In the genomic region with DNA sequence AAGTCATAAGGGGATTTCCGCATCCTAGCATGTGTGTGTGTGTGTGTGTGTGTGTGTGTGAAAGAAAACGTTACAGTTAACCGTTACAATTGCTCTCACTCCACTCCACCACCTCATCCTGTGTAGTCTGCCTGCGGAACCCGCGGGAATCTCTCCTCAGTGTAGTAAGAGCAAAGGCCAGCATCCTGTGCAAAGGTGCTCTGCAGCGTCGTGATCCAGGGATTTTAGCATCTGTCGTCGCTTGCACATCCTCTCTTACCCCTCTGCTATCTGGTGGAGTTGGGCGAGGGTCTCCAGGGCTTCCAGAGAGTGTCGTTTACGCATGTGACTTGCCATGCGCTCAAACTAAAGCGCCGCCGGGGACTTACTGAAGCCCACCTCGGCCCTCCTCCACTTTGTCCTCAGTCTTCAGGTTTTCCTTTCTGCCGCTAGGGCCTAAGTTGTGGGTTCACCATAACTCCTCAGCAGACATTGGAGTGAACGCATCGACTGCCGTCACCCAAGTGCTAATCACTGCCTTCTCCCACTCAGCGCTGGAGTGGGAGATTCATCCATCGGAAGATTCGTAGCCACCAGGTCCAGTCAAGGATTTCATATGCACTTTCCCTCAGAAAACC, we compare ENCODE assay signal across 11 cellular contexts. TPM values are rescaled to one million over a fixed set of nuclear protein-coding genes. Genes with fewer than 3 reads are reported as not detected.
A peak's percentile ranks its signal among the peaks of the same experiment; 100 is the strongest.
DNase-seq lines count a peak whose midpoint lies in the region; ATAC-seq and TF ChIP-seq lines count a peak whose summit lies in the region.
"Had no signal": no experiment of that assay in that cellular context is flagged by ENCODE, and none has a peak within 500 bp of the region (broad histone marks: within the 10 kb centered on the region; RNA-seq: fewer than 3 reads in every experiment).

No MANE protein-coding gene starts in this region.

- no peaks in the 10 kb centered on the region for H3K36me3 Mint-ChIP-seq in WTC11

- POLR2A ChIA-PET in WTC11 (lab: Charles Lee): no interaction called here

- peaks cover 0 to 19% of the 10 kb centered on the region in 2 donors for H3K27me3 ChIP-seq in right lobe of liver

- peak overlapping the region; percentile 69 for H3K4me3 Mint-ChIP-seq in WTC11

- H3K4me3 ChIP-seq in foreskin fibroblast (ENCODE audit: low read depth in 1 of 2, low read length in 2 of 2) (peak overlapping the region; percentile 36 to 49), skeletal muscle cell (ENCODE audit: low read depth, low read length) (peak overlapping the region; percentile 89), right lobe of liver (no peak overlapping the region)

- H3K36me3 ChIP-seq in right lobe of liver: no peaks in the 10 kb centered on the region

- WGBS in right lobe of liver (ENCODE audit: insufficient coverage, low coverage, low lambda C conversion rate, missing lambda C conversion rate): 54% methylated on average over 20 of the region's 25 CpGs

- H3K27me3 Mint-ChIP-seq in WTC11 (ENCODE audit: low read depth): peaks cover 98% of the 10 kb centered on the region

- no peak for TF ChIP-seq POLR2A in right lobe of liver (IDR thresholded peaks at IDR 0.05)

- H3K27ac ChIP-seq in right lobe of liver: no peak overlapping the region

- no peak for TF ChIP-seq CTCF in WTC11 (IDR thresholded peaks at IDR 0.05)
- peak; percentile 5 for TF ChIP-seq CTCF in foreskin fibroblast (IDR thresholded peaks at IDR 0.05; ENCODE audit: low read depth, low read length)
- TF ChIP-seq CTCF in right lobe of liver (IDR thresholded peaks at IDR 0.05): no peak

- DNase-seq in activated CD4-positive, alpha-beta T cell treated with anti-CD3 and anti-CD28 coated beads for 4 hours: peak; percentile 12 to 17
- DNase-seq in activated CD4-positive, alpha-beta T cell treated with anti-CD3 and anti-CD28 coated beads, Interleukin-2, amount 50 U/mL, for 1 hour: no peak
- DNase-seq in WTC11 (ENCODE audit: low spot score): peak; percentile 58
- peak; percentile 21 to 61 for DNase-seq in foreskin fibroblast
- DNase-seq in skeletal muscle cell (ENCODE audit: low read depth): no peak
- DNase-seq in right lobe of liver: no peak
- DNase-seq in MV-4-11 (lab: John Stamatoyannopoulos, UW): no peak
- DNase-seq in NCI-H2081 treated with DMSO at 0.1 percent for 48 hours (lab: John Stamatoyannopoulos, UW): no peak
- DNase-seq: activated gamma-delta T cell treated with Interleukin-2 at 50 U/mL for 16 hours, NCI-H1436, SW 1271 had no signal

- no peak overlapping the region for H3K27ac Mint-ChIP-seq in WTC11

- no peaks in the 10 kb centered on the region for H3K9me3 ChIP-seq in right lobe of liver

- no peaks in the 10 kb centered on the region for H3K4me1 ChIP-seq in right lobe of liver

- no peaks in the 10 kb centered on the region for H3K9me3 Mint-ChIP-seq in WTC11

- CTCF ChIA-PET in WTC11 (lab: Charles Lee): no interaction called here

- peaks cover 26% of the 10 kb centered on the region for H3K4me1 Mint-ChIP-seq in WTC11

- ATAC-seq in WTC11 (peak; percentile 54), right lobe of liver (no peak)

- intact Hi-C loops in right lobe of liver (cut with DNase I): no loop called here

TF ChIP-seq in WTC11, 78 proteins besides CTCF, POLR2A, EP300 and RAD21:
- TF ChIP-seq, protein P1, sequence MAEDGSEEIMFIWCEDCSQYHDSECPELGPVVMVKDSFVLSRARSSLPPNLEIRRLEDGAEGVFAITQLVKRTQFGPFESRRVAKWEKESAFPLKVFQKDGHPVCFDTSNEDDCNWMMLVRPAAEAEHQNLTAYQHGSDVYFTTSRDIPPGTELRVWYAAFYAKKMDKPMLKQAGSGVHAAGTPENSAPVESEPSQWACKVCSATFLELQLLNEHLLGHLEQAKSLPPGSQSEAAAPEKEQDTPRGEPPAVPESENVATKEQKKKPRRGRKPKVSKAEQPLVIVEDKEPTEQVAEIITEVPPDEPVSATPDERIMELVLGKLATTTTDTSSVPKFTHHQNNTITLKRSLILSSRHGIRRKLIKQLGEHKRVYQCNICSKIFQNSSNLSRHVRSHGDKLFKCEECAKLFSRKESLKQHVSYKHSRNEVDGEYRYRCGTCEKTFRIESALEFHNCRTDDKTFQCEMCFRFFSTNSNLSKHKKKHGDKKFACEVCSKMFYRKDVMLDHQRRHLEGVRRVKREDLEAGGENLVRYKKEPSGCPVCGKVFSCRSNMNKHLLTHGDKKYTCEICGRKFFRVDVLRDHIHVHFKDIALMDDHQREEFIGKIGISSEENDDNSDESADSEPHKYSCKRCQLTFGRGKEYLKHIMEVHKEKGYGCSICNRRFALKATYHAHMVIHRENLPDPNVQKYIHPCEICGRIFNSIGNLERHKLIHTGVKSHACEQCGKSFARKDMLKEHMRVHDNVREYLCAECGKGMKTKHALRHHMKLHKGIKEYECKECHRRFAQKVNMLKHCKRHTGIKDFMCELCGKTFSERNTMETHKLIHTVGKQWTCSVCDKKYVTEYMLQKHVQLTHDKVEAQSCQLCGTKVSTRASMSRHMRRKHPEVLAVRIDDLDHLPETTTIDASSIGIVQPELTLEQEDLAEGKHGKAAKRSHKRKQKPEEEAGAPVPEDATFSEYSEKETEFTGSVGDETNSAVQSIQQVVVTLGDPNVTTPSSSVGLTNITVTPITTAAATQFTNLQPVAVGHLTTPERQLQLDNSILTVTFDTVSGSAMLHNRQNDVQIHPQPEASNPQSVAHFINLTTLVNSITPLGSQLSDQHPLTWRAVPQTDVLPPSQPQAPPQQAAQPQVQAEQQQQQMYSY (CRISPR knock-in tag; IDR thresholded peaks at IDR 0.05): peak; percentile 56
- TF ChIP-seq, protein P2, sequence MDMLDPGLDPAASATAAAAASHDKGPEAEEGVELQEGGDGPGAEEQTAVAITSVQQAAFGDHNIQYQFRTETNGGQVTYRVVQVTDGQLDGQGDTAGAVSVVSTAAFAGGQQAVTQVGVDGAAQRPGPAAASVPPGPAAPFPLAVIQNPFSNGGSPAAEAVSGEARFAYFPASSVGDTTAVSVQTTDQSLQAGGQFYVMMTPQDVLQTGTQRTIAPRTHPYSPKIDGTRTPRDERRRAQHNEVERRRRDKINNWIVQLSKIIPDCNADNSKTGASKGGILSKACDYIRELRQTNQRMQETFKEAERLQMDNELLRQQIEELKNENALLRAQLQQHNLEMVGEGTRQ (CRISPR knock-in tag; IDR thresholded peaks at IDR 0.05): 0 out of 2 replicates have a peak, but pooled peaks have one; percentile 44
- TF ChIP-seq, protein P3, sequence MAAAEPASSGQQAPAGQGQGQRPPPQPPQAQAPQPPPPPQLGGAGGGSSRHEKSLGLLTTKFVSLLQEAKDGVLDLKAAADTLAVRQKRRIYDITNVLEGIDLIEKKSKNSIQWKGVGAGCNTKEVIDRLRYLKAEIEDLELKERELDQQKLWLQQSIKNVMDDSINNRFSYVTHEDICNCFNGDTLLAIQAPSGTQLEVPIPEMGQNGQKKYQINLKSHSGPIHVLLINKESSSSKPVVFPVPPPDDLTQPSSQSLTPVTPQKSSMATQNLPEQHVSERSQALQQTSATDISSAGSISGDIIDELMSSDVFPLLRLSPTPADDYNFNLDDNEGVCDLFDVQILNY (CRISPR knock-in tag; IDR thresholded peaks at IDR 0.05): no peak

RNA-seq across cellular contexts. Expression of gene CDKN2B, which starts 3.9 kb away (rescaled TPM):
- 0.13 to 0.73 TPM (median 0.46 TPM) in 3 replicates for total RNA-seq in WTC11 (2021)
- total RNA-seq in right lobe of liver: 1 to 10 TPM in 5 of 6 experiments, under 1 TPM in 1; 0.64 to 4.2 (median 1.8) TPM

RNA-seq across cellular contexts. Expression of gene CDKN2B-AS1, which starts 10.6 kb away (rescaled TPM):
- total RNA-seq in WTC11 (2021) (0.21 to 0.24 TPM in 2 of 3 replicates, not detected in the other), right lobe of liver (under 1 TPM in 4 of 6 experiments, not detected in 2; 0.13 to 0.37 (median 0.21) TPM)

RNA-seq across cellular contexts. Expression of gene CDKN2A, which starts 11.0 kb away (rescaled TPM):
- 0.50 to 0.57 TPM (median 0.57 TPM) in 3 replicates for total RNA-seq in WTC11 (2021)
- total RNA-seq in right lobe of liver: 1 to 10 TPM in 3 of 6 experiments, under 1 TPM in 2, not detected in 1; 0.30 to 1.4 (median 1.2) TPM

Comparison
In these comparisons a context has a peak if more than half of its experiments do, and no peak if none do; other contexts are left out.
1. DNase-seq: peak in activated CD4-positive, alpha-beta T cell treated with anti-CD3 and anti-CD28 coated beads for 4 hours (2 of 2), WTC11 (single experiment) and foreskin fibroblast (2 of 2); none in activated CD4-positive, alpha-beta T cell treated with anti-CD3 and anti-CD28 coated beads, Interleukin-2, amount 50 U/mL, for 1 hour (single experiment), skeletal muscle cell (single experiment), right lobe of liver (0 of 3), MV-4-11 (single experiment) and NCI-H2081 treated with DMSO at 0.1 percent for 48 hours (single experiment).
2. H3K4me3 ChIP-seq: peak in foreskin fibroblast (2 of 2) and skeletal muscle cell (single experiment); none in right lobe of liver (0 of 3).